ENCODE assay signal across 8 cellular contexts in the genomic region with DNA sequence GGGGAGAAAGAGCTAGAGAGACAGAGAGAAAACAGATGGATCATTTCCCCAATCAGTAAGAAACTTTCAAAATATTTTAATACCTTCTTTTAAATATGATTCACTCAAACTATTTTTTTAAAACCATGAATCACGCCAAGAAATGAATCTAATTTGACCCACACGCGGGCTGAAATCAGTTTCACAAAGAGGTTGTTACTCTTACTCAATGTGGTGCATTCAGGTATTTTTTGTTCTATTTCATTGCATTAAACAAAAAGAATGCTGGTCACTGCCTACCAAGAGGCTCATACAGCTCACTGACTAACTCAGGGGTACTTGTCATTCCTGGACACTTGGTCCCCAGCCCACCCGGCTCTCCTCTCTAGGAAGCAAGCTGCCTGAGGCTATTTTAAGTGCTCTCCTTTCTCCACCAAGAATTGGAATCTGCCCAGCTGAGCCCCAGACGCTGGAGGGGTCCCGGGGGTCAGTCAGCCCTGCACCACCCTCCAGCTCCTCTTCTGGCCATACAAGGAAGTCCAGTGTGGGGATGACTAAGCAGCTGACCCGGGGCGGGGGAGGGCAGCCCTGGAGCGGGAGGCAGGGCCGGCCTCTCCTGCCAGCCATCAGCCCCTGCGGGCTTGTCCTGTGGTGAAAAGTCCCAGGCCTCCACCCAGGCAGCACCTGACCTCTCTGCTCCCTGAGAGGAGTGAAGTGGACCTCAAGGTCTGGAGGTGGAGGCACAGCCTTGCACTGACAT. TPM values are rescaled to one million over a fixed set of nuclear protein-coding genes. Genes with fewer than 3 reads are reported as not detected.
DNase-seq lines count a peak whose midpoint lies in the region; ATAC-seq and TF ChIP-seq lines count a peak whose summit lies in the region.

No MANE protein-coding gene starts in this region.

- peak overlapping the region; percentile 61 for H3K4me3 Mint-ChIP-seq in nephron progenitor cell
- H3K4me3 Mint-ChIP-seq in natural killer cell treated with Interleukin-12 subunit alpha and Interleukin-12 subunit beta and Interleukin-15 and Interleukin-18, amount 100 ng/mL, for 72 hours, result no peak overlapping the region

- peaks cover 55% of the 10 kb centered on the region for H3K4me1 Mint-ChIP-seq in nephron progenitor cell
- H3K4me1 Mint-ChIP-seq in natural killer cell treated with Interleukin-12 subunit alpha and Interleukin-12 subunit beta and Interleukin-15 and Interleukin-18, amount 100 ng/mL, for 72 hours (ENCODE audit: low read depth in 2 of 2), result peaks cover 0 to 3% of the 10 kb centered on the region in 2 donors

- no peak for ATAC-seq in GM19467 (IDR thresholded peaks at IDR 0.05; ENCODE audit: unreplicated experiment)
- no peak for ATAC-seq in HG03045 (IDR thresholded peaks at IDR 0.05; ENCODE audit: unreplicated experiment)
- no peak for ATAC-seq in natural killer cell treated with Interleukin-12 subunit alpha and Interleukin-12 subunit beta and Interleukin-15 and Interleukin-18, amount 100 ng/mL, for 72 hours

- H3K9me3 Mint-ChIP-seq in nephron progenitor cell, result peaks cover 7% of the 10 kb centered on the region
- no peaks in the 10 kb centered on the region for H3K9me3 Mint-ChIP-seq in natural killer cell treated with Interleukin-12 subunit alpha and Interleukin-12 subunit beta and Interleukin-15 and Interleukin-18, amount 100 ng/mL, for 72 hours

- peak; percentile 37 for TF ChIP-seq CTCF in nephron progenitor cell (IDR thresholded peaks at IDR 0.05)

- DNase-seq in AG20443 (ENCODE audit: low spot score) (peak; percentile 93), RKO (ENCODE audit: low spot score) (peak; percentile 55), fibroblast of the conjunctiva (ENCODE audit: low read depth) (peak; percentile 47), nephron progenitor cell (peak; percentile 69), NCI-H510A (lab: John Stamatoyannopoulos, UW) (no peak)
- DNase-seq in natural killer cell treated with Interleukin-12 subunit alpha and Interleukin-12 subunit beta and Interleukin-15 and Interleukin-18, amount 100 ng/mL, for 72 hours (ENCODE audit: low spot score), result no peak

- no peak overlapping the region for H3K27ac Mint-ChIP-seq in nephron progenitor cell
- no peak overlapping the region for H3K27ac Mint-ChIP-seq in natural killer cell treated with Interleukin-12 subunit alpha and Interleukin-12 subunit beta and Interleukin-15 and Interleukin-18, amount 100 ng/mL, for 72 hours

- H3K27me3 Mint-ChIP-seq in nephron progenitor cell (ENCODE audit: low read depth, poor library complexity), result peaks cover 5% of the 10 kb centered on the region
- peaks cover 14 to 25% of the 10 kb centered on the region in 2 donors for H3K27me3 Mint-ChIP-seq in natural killer cell treated with Interleukin-12 subunit alpha and Interleukin-12 subunit beta and Interleukin-15 and Interleukin-18, amount 100 ng/mL, for 72 hours

- H3K36me3 Mint-ChIP-seq in nephron progenitor cell (ENCODE audit: low read depth), result no peaks in the 10 kb centered on the region
- H3K36me3 Mint-ChIP-seq in natural killer cell treated with Interleukin-12 subunit alpha and Interleukin-12 subunit beta and Interleukin-15 and Interleukin-18, amount 100 ng/mL, for 72 hours, result no peaks in the 10 kb centered on the region

RNA-seq across cellular contexts. Expression of a gene that starts 21.7 kb away (rescaled TPM):
- 100 to 1,000 TPM; 199 to 239 TPM for total RNA-seq in natural killer cell treated with Interleukin-12 subunit alpha and Interleukin-12 subunit beta and Interleukin-15 and Interleukin-18, amount 100 ng/mL, for 72 hours

Comparison
In these comparisons a context has a peak if more than half of its experiments do, and no peak if none do; other contexts are left out.
1. DNase-seq: peak in AG20443 (single experiment), RKO (single experiment), fibroblast of the conjunctiva (single experiment) and nephron progenitor cell (single experiment); none in NCI-H510A (single experiment) and natural killer cell treated with Interleukin-12 subunit alpha and Interleukin-12 subunit beta and Interleukin-15 and Interleukin-18, amount 100 ng/mL, for 72 hours (single experiment).